Comparison of ENCODE assay signal across 18 cellular contexts in the genomic region with DNA sequence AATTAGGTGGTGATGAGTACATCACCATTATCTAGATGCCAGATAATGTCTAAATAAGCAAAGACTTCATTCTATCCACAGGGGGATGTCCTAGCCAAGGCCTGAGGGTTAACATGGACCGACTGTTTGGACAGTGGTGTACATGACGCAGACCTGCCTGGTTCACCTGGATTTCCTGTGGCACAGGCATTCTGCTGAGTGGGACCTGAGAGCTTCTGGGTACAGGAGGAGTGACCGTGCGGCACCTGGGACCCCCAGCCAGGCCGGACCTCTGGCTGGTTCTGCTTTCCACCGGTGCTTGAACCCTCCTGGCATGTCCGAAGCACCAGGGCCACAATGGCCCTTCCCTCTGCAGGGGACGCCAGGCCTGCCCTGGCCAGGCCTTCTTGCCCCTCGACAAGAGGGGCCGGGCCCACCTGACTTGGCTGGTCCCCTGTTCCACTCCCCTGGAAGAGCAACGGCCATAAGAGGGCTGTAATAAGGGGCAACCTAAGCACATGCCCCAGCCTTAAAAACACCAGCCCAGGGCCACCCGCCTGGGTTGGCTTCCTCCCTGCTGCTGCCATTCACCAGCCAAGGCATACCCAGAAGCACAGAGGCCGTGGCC. TPM values are rescaled to one million over a fixed set of nuclear protein-coding genes. Genes with fewer than 3 reads are reported as not detected.
DNase-seq lines count a peak whose midpoint lies in the region; ATAC-seq and TF ChIP-seq lines count a peak whose summit lies in the region.
"Had no signal": no experiment of that assay in that cellular context is flagged by ENCODE, and none has a peak within 500 bp of the region (broad histone marks: within the 10 kb centered on the region; RNA-seq: fewer than 3 reads in every experiment).

No MANE protein-coding gene starts in this region.

- 0 out of 2 replicates have a peak, but pooled peaks cover 11% of the 10 kb centered on the region for H3K36me3 ChIP-seq in HUES48 (ENCODE audit: control insufficient read depth, insufficient read depth, low read length)
- peaks cover 4% of the 10 kb centered on the region; the same call in 1 of the 2 replicates for H3K36me3 ChIP-seq in iPS-20b (ENCODE audit: insufficient read depth, low read depth, low read length)
- H3K36me3 ChIP-seq in upper lobe of left lung, result no peaks in the 10 kb centered on the region

- peak; percentile 1 to 6 for ATAC-seq in upper lobe of left lung (ENCODE audit: low FRiP score in 2 of 2)

- H3K4me3 ChIP-seq in HUES48 (ENCODE audit: low read depth, low read length), result peak overlapping the region; percentile 0; the same call in 1 of the 2 replicates
- H3K4me3 ChIP-seq in iPS-20b (ENCODE audit: low read length), result peak overlapping the region; percentile 53; the same call in 1 of the 2 replicates
- H3K4me3 ChIP-seq in upper lobe of left lung, result no peak overlapping the region
- H3K4me3 ChIP-seq: SJSA1 had no signal

- H3K27ac ChIP-seq in HUES48 (ENCODE audit: low read depth, low read length), result peak overlapping the region; percentile 100
- H3K27ac ChIP-seq in iPS-20b (ENCODE audit: low read length), result peak overlapping the region; percentile 88
- no peak overlapping the region for H3K27ac ChIP-seq in upper lobe of left lung
- H3K27ac ChIP-seq: RWPE1, SJSA1 had no signal

- H3K27me3 ChIP-seq in HUES48 (ENCODE audit: control insufficient read depth, insufficient read depth, low read length) (no peaks in the 10 kb centered on the region), iPS-20b (ENCODE audit: insufficient read depth, low read length) (no peaks in the 10 kb centered on the region), upper lobe of left lung (no peaks in the 10 kb centered on the region)
- H3K27me3 ChIP-seq: SJSA1 had no signal

- H3K27me3 Mint-ChIP-seq in brain, result no peaks in the 10 kb centered on the region

- TF ChIP-seq POLR2A in upper lobe of left lung (IDR thresholded peaks at IDR 0.05) (no peak), erythroblast (IDR thresholded peaks at IDR 0.05; ENCODE audit: low read length) (no peak)

- H3K4me1 ChIP-seq in HUES48 (ENCODE audit: control insufficient read depth, insufficient read depth, low read length), result peaks cover 73% of the 10 kb centered on the region
- H3K4me1 ChIP-seq in iPS-20b (ENCODE audit: insufficient read depth, low read length), result peaks cover 57% of the 10 kb centered on the region
- H3K4me1 ChIP-seq in upper lobe of left lung, result peaks cover 0 to 10% (median 0%) of the 10 kb centered on the region in 4 donors

- TF ChIP-seq CTCF in brain (conservative IDR thresholded peaks at IDR 0.05) (no peak), upper lobe of left lung (IDR thresholded peaks at IDR 0.05) (no peak)

- H3K9ac ChIP-seq in HUES48 (ENCODE audit: low read depth, low read length) (peak overlapping the region; percentile 1), iPS-20b (ENCODE audit: low read depth, low read length) (peak overlapping the region; percentile 54)

- 84 to 91% methylated on average over 10 to 13 of the region's 13 CpGs for WGBS in upper lobe of left lung, 2 donors

- H3K9me3 ChIP-seq in HUES48 (ENCODE audit: control insufficient read depth, insufficient read depth, low read length) (no peaks in the 10 kb centered on the region), iPS-20b (ENCODE audit: insufficient read depth, low read depth, low read length) (no peaks in the 10 kb centered on the region), upper lobe of left lung (no peaks in the 10 kb centered on the region)
- H3K9me3 ChIP-seq: SJSA1 had no signal

- no peak for TF ChIP-seq EP300 in upper lobe of left lung (IDR thresholded peaks at IDR 0.05)

- H3K36me3 Mint-ChIP-seq in brain, result peaks cover 3% of the 10 kb centered on the region
- H3K36me3 Mint-ChIP-seq: CD4-positive, alpha-beta memory T cell; IgD-negative memory B cell had no signal

- peak overlapping the region in 3 of 5 experiments; percentile 58 to 94 (median 89) for H3K27ac Mint-ChIP-seq in brain
- H3K27ac Mint-ChIP-seq: CD4-positive, alpha-beta memory T cell; IgD-negative memory B cell had no signal

- no peak overlapping the region for H3K4me3 Mint-ChIP-seq in brain
- H3K4me3 Mint-ChIP-seq: CD4-positive, alpha-beta memory T cell; IgD-negative memory B cell had no signal

- DNase-seq in upper lobe of left lung (no peak), erythroblast (lab: John Stamatoyannopoulos, UW) (no peak), Kasumi-1 (lab: John Stamatoyannopoulos, UW) (no peak), D341Med (ENCODE audit: low spot score) (no peak)
- DNase-seq in activated CD8-positive, alpha-beta memory T cell treated with anti-CD3 and anti-CD28 coated beads for 24 hours, result no peak
- DNase-seq: CD4-positive, alpha-beta memory T cell; GF-D8; NCI-H1105 treated with DMSO at 0.1 percent for 48 hours; NCI-H2029; NCI-H2171; NCI-H446; NCI-H69 had no signal

- peaks cover 40% of the 10 kb centered on the region for H3K4me1 Mint-ChIP-seq in brain
- H3K4me1 Mint-ChIP-seq: CD4-positive, alpha-beta memory T cell had no signal

- H3K9me3 Mint-ChIP-seq in brain, result peaks cover 0 to 1% (median 0%) of the 10 kb centered on the region in 5 experiments
- H3K9me3 Mint-ChIP-seq: CD4-positive, alpha-beta memory T cell had no signal

RNA-seq across cellular contexts. Expression of a gene that starts 8.6 kb away (rescaled TPM):
- 3.2 TPM for polyA plus RNA-seq in brain (ENCODE audit: insufficient read depth, low read depth, low replicate concordance)
- 10 to 100 TPM in 4 of 6 donors, 1 to 10 TPM in 2; 6.8 to 35.4 (median 18.0) TPM for total RNA-seq in upper lobe of left lung

RNA-seq across cellular contexts. Expression of a gene that starts 52.6 kb away (rescaled TPM):
- polyA plus RNA-seq in brain (ENCODE audit: insufficient read depth, low read depth, low replicate concordance), result 22.8 TPM
- total RNA-seq in upper lobe of left lung, result 10 to 100 TPM; 20.8 to 58.5 (median 33.4) TPM

Comparison
In these comparisons a context has a peak if more than half of its experiments do, and no peak if none do; other contexts are left out.
1. H3K27ac ChIP-seq: peak in HUES48 (single experiment) and iPS-20b (single experiment); none in upper lobe of left lung (0 of 4).
2. H3K4me3 ChIP-seq: peak in HUES48 (single experiment) and iPS-20b (single experiment); none in upper lobe of left lung (0 of 4).